Comparison of ENCODE assay signal across 26 cellular contexts in genomic region chr7:91514591-91514990, GRCh38.
"Had no signal": no experiment of that assay in that cellular context is flagged by ENCODE, and none has a peak within 500 bp of the region (broad histone marks: within the 10 kb centered on the region; RNA-seq: fewer than 3 reads in every experiment).

No MANE protein-coding gene starts in this region.

- H3K4me1 Mint-ChIP-seq: stimulated activated effector memory CD8-positive, alpha-beta T cell treated with anti-CD3 and anti-CD28 coated beads, Interleukin-12 subunit alpha, Interleukin-12 subunit beta, amount 100 ng/mL, for 72 hours; stimulated activated naive B cell treated with anti-CD40 and anti-IgM and Interleukin-4, amounts not matched to agents 10 μg/mL and 1 μg/mL and 100 μg/mL, for 72 hours had no signal

- H3K27ac Mint-ChIP-seq: nephron; neural progenitor cell; progenitor cell of endocrine pancreas; stimulated activated effector memory CD8-positive, alpha-beta T cell treated with anti-CD3 and anti-CD28 coated beads, Interleukin-12 subunit alpha, Interleukin-12 subunit beta, amount 100 ng/mL, for 72 hours; stimulated activated naive B cell treated with anti-CD40 and anti-IgM and Interleukin-4, amounts not matched to agents 10 μg/mL and 1 μg/mL and 100 μg/mL, for 72 hours; stimulated activated naive CD8-positive, alpha-beta T cell treated with anti-CD3 and anti-CD28 coated beads, Interleukin-15, Interleukin-2, amounts not matched to agents 100 ng/mL and 50 ng/mL, for 24 hours had no signal

- DNase-seq: occipital lobe; ovary; posterior cingulate gyrus; psoas muscle; right cardiac atrium; right lobe of liver; sigmoid colon; small intestine; stimulated activated CD4-positive, alpha-beta T cell treated with anti-CD3 and anti-CD28 coated beads, Interleukin-15, amount 100 ng/mL, for 24 hours; stimulated activated CD4-positive, alpha-beta T cell treated with anti-CD3 and anti-CD28 coated beads, Interleukin-2, amount 100 ng/mL, for 24 hours; stimulated activated CD4-positive, alpha-beta T cell treated with anti-CD3 and anti-CD28 coated beads, Interleukin-2, amount 100 ng/mL, for 48 hours; stimulated activated CD4-positive, alpha-beta T cell treated with anti-CD3 and anti-CD28 coated beads, Interleukin-4, amount 100 ng/mL, for 24 hours; stimulated activated naive B cell treated with anti-CD40 and anti-IgM and Interleukin-4, amounts not matched to agents 10 μg/mL and 1 μg/mL and 100 μg/mL, for 72 hours; stimulated activated naive CD4-positive, alpha-beta T cell treated with Interleukin-2 at 50 U/mL for 16 hours; stomach; thyroid gland; upper lobe of left lung had no signal

- H3K27ac ChIP-seq: neural progenitor cell, ovary, parathyroid adenoma, psoas muscle, right lobe of liver, sigmoid colon, stomach, thoracic aorta, thyroid gland, tibial nerve, upper lobe of left lung, vagina had no signal

- H3K36me3 Mint-ChIP-seq: neural progenitor cell; stimulated activated effector memory CD8-positive, alpha-beta T cell treated with anti-CD3 and anti-CD28 coated beads, Interleukin-12 subunit alpha, Interleukin-12 subunit beta, amount 100 ng/mL, for 72 hours; stimulated activated naive B cell treated with anti-CD40 and anti-IgM and Interleukin-4, amounts not matched to agents 10 μg/mL and 1 μg/mL and 100 μg/mL, for 72 hours had no signal

- H3K27me3 Mint-ChIP-seq: progenitor cell of endocrine pancreas; stimulated activated naive B cell treated with anti-CD40 and anti-IgM and Interleukin-4, amounts not matched to agents 10 μg/mL and 1 μg/mL and 100 μg/mL, for 72 hours; stimulated activated naive CD8-positive, alpha-beta T cell treated with anti-CD3 and anti-CD28 coated beads, Interleukin-15, Interleukin-2, amounts not matched to agents 100 ng/mL and 50 ng/mL, for 24 hours had no signal

- H3K4me3 Mint-ChIP-seq: nephron; neural progenitor cell; stimulated activated effector memory CD8-positive, alpha-beta T cell treated with anti-CD3 and anti-CD28 coated beads, Interleukin-12 subunit alpha, Interleukin-12 subunit beta, amount 100 ng/mL, for 72 hours; stimulated activated naive B cell treated with anti-CD40 and anti-IgM and Interleukin-4, amounts not matched to agents 10 μg/mL and 1 μg/mL and 100 μg/mL, for 72 hours; stimulated activated naive CD8-positive, alpha-beta T cell treated with anti-CD3 and anti-CD28 coated beads, Interleukin-15, Interleukin-2, amounts not matched to agents 100 ng/mL and 50 ng/mL, for 24 hours had no signal

- ATAC-seq: psoas muscle; right cardiac atrium; right lobe of liver; stimulated activated effector memory CD8-positive, alpha-beta T cell treated with anti-CD3 and anti-CD28 coated beads, Interleukin-12 subunit alpha, Interleukin-12 subunit beta, amount 100 ng/mL, for 72 hours; stimulated activated naive B cell treated with anti-CD40 and anti-IgM and Interleukin-4, amounts not matched to agents 10 μg/mL and 1 μg/mL and 100 μg/mL, for 72 hours had no signal
